Comparison of ENCODE assay signal across 15 cellular contexts in the genomic region with DNA sequence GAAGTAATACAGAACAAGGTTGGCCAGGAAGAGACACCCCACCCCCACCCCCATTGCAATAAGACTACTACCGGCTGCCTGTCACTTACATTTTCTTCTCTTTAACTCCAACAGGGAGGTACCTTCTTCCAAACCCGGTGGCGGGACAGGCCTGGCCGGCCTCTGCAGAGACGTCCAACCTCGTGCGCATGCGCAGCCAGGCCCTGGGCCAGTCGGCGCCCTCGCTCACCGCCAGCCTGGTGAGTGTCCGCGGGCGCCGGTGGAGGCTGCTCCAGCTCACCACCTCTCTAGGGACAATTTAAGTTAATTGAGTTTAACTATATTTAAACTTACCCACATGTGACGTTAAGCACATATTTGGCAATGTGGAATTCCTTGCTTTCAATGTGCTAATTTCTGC.
DNase-seq lines count a peak whose midpoint lies in the region; ATAC-seq and TF ChIP-seq lines count a peak whose summit lies in the region.
"Had no signal": no experiment of that assay in that cellular context is flagged by ENCODE, and none has a peak within 500 bp of the region (broad histone marks: within the 10 kb centered on the region; RNA-seq: fewer than 3 reads in every experiment).

No MANE protein-coding gene starts in this region.

- no peak overlapping the region for H3K27ac Mint-ChIP-seq in GM23338
- H3K27ac Mint-ChIP-seq: CD4-positive, CD25-positive, alpha-beta regulatory T cell; CD8-positive, alpha-beta T cell had no signal

- H3K4me1 Mint-ChIP-seq in GM23338: peaks cover 8% of the 10 kb centered on the region
- H3K4me1 Mint-ChIP-seq: CD4-positive, CD25-positive, alpha-beta regulatory T cell had no signal

- no peaks in the 10 kb centered on the region for H3K9me3 Mint-ChIP-seq in GM23338
- H3K9me3 Mint-ChIP-seq: CD8-positive, alpha-beta T cell; H9 had no signal

- H3F3A ChIP-seq in GM23338 (replicated peaks; ENCODE audit: low read depth): no peaks in the 10 kb centered on the region

- no peaks in the 10 kb centered on the region for H4K20me1 ChIP-seq in GM23338 (replicated peaks; ENCODE audit: insufficient read depth)

- ATAC-seq in GM23338 (0 out of 3 replicates have a peak, but pooled peaks have one; percentile 23), left lobe of liver (peak; percentile 26)
- ATAC-seq: CD8-positive, alpha-beta T cell; HCT116 had no signal

- no peak overlapping the region for H3K4me3 Mint-ChIP-seq in GM23338
- H3K4me3 Mint-ChIP-seq: CD4-positive, CD25-positive, alpha-beta regulatory T cell; CD8-positive, alpha-beta T cell; H9 had no signal

- TF ChIP-seq CTCF in GM23338 (conservative IDR thresholded peaks at IDR 0.05; ENCODE audit: low read depth in 2 of 2) (no peak), testis (IDR thresholded peaks at IDR 0.05) (no peak)

- DNase-seq in GM23338 (ENCODE audit: low spot score) (no peak), SK-N-DZ (ENCODE audit: low spot score) (peak; percentile 39), left lobe of liver (ENCODE audit: low spot score) (no peak), testis (peak; percentile 45), superior temporal gyrus (ENCODE audit: extremely low spot score) (no peak), NCI-H2029 (lab: John Stamatoyannopoulos, UW) (no peak), T-helper 1 cell (no peak)
- DNase-seq: Caco-2; CD4-positive, CD25-positive, alpha-beta regulatory T cell; CD8-positive, alpha-beta T cell; DMS153; DND-41; H9 had no signal

- H3K4me1 ChIP-seq in GM23338 (ENCODE audit: insufficient read depth) (peaks cover 16% of the 10 kb centered on the region; the same call in 1 of the 2 replicates), testis (no peaks in the 10 kb centered on the region)

- no peaks in the 10 kb centered on the region for H3K27me3 ChIP-seq in GM23338 (ENCODE audit: insufficient read depth)
- no peaks in the 10 kb centered on the region for H3K27me3 ChIP-seq in testis

- no peaks in the 10 kb centered on the region for H3K9me3 ChIP-seq in testis
- H3K9me3 ChIP-seq: Caco-2 had no signal

- no peaks in the 10 kb centered on the region for H3K36me3 ChIP-seq in GM23338 (ENCODE audit: insufficient read depth)
- H3K36me3 ChIP-seq in testis (ENCODE audit: low read depth, missing control alignments): no peaks in the 10 kb centered on the region

- no peak for TF ChIP-seq POLR2A in testis (IDR thresholded peaks at IDR 0.05)

- H3K9me2 ChIP-seq in GM23338 (ENCODE audit: insufficient read depth): no peaks in the 10 kb centered on the region

- no peaks in the 10 kb centered on the region for H3K79me2 ChIP-seq in GM23338 (replicated peaks; ENCODE audit: insufficient read depth)

- no peak overlapping the region for H3K4me2 ChIP-seq in GM23338

- no peaks in the 10 kb centered on the region for H3K27me3 Mint-ChIP-seq in GM23338 (ENCODE audit: insufficient read depth, low read depth, poor library complexity)

- no peak overlapping the region for H2AFZ ChIP-seq in GM23338

- H3K27ac ChIP-seq in GM23338 (ENCODE audit: low read depth): no peak overlapping the region
- H3K27ac ChIP-seq in testis: no peak overlapping the region
- H3K27ac ChIP-seq: C4-2B had no signal

- intact Hi-C loops in testis (cut with DNase I; ENCODE audit: low total_unique reads): no loop called here

- no peak overlapping the region for H3K4me3 ChIP-seq in GM23338
- H3K4me3 ChIP-seq in testis: peak overlapping the region in 1 of 2 donors; percentile 4

- 61 to 70% methylated on average over 17 of the region's 17 CpGs for WGBS in testis, 2 donors

- no peaks in the 10 kb centered on the region for H3K36me3 Mint-ChIP-seq in GM23338 (ENCODE audit: low read depth)
- H3K36me3 Mint-ChIP-seq: CD4-positive, CD25-positive, alpha-beta regulatory T cell; CD8-positive, alpha-beta T cell had no signal

TF ChIP-seq in GM23338, 12 proteins besides CTCF, POLR2A, EP300 and RAD21:
- TF ChIP-seq NANOG (IDR thresholded peaks at IDR 0.05; ENCODE audit: borderline replicate concordance) (no peak), JUNB (IDR thresholded peaks at IDR 0.05; ENCODE audit: unreplicated experiment) (no peak), EZH2phosphoT487 (IDR thresholded peaks at IDR 0.05; ENCODE audit: unreplicated experiment) (no peak), ZNF331 (CRISPR knock-in tag; IDR thresholded peaks at IDR 0.05; ENCODE audit: low read depth) (no peak), EZH2 (IDR thresholded peaks at IDR 0.05; ENCODE audit: low read depth, unreplicated experiment) (no peak), STAT1 (IDR thresholded peaks at IDR 0.05; ENCODE audit: unreplicated experiment) (no peak), CREB1 (CRISPR knock-in tag; IDR thresholded peaks at IDR 0.05; ENCODE audit: low read depth) (no peak)
- TF ChIP-seq, protein P1, sequence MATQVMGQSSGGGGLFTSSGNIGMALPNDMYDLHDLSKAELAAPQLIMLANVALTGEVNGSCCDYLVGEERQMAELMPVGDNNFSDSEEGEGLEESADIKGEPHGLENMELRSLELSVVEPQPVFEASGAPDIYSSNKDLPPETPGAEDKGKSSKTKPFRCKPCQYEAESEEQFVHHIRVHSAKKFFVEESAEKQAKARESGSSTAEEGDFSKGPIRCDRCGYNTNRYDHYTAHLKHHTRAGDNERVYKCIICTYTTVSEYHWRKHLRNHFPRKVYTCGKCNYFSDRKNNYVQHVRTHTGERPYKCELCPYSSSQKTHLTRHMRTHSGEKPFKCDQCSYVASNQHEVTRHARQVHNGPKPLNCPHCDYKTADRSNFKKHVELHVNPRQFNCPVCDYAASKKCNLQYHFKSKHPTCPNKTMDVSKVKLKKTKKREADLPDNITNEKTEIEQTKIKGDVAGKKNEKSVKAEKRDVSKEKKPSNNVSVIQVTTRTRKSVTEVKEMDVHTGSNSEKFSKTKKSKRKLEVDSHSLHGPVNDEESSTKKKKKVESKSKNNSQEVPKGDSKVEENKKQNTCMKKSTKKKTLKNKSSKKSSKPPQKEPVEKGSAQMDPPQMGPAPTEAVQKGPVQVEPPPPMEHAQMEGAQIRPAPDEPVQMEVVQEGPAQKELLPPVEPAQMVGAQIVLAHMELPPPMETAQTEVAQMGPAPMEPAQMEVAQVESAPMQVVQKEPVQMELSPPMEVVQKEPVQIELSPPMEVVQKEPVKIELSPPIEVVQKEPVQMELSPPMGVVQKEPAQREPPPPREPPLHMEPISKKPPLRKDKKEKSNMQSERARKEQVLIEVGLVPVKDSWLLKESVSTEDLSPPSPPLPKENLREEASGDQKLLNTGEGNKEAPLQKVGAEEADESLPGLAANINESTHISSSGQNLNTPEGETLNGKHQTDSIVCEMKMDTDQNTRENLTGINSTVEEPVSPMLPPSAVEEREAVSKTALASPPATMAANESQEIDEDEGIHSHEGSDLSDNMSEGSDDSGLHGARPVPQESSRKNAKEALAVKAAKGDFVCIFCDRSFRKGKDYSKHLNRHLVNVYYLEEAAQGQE (IDR thresholded peaks at IDR 0.05; ENCODE audit: unreplicated experiment): no peak
- TF ChIP-seq, protein P2, sequence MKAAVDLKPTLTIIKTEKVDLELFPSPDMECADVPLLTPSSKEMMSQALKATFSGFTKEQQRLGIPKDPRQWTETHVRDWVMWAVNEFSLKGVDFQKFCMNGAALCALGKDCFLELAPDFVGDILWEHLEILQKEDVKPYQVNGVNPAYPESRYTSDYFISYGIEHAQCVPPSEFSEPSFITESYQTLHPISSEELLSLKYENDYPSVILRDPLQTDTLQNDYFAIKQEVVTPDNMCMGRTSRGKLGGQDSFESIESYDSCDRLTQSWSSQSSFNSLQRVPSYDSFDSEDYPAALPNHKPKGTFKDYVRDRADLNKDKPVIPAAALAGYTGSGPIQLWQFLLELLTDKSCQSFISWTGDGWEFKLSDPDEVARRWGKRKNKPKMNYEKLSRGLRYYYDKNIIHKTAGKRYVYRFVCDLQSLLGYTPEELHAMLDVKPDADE (IDR thresholded peaks at IDR 0.05): no peak

Comparison
In these comparisons a context has a peak if more than half of its experiments do, and no peak if none do; other contexts are left out.
1. DNase-seq: peak in SK-N-DZ (single experiment) and testis (single experiment); none in GM23338 (single experiment), left lobe of liver (single experiment), superior temporal gyrus (single experiment), NCI-H2029 (single experiment) and T-helper 1 cell (0 of 5).